ENCODE assay signal across 1 cellular context in the genomic region with DNA sequence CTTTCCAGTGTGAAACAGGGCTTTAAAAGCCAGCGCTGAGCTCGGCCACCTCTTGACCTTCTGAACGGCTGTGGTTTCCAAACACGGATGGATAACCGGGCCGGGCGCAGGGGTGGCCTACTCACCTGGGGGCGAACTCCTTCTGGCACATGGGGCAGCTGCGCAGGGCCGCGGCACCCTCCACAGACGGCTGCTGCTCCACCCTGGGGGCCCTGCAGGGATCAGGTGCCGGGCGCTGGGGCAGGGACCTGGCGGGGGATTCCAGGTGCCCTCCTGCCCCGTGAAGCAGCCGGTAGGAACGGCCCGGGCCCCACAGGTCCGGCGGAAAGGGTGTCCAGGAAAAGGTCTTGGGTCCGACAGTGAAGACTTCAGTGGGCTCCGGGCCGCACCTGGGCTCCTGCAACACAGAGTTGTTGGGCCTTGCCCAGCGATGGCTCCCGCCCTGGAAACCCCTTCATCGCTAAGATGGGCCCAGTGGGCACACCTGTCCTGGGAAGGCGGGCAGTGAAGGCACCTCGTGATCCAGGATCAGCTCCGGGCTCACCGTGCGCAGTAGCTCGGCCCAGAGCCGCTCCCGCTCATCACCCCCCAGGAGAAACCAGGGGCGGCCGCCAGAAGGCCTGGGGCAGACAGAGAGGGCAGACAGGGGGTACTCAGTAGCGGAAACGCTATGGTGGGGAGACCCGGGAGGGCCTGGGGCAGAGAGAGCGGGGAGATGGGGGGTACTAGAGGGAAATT.
TF ChIP-seq lines count a peak whose summit lies in the region.

No MANE protein-coding gene starts in this region.

TF ChIP-seq in endothelial cell of umbilical vein, 7 proteins besides CTCF, POLR2A, EP300 and RAD21 (continued from another document):
- TF ChIP-seq MYC (IDR thresholded peaks at IDR 0.05; ENCODE audit: low read depth, low read length) (no peak), EZH2 (IDR thresholded peaks at IDR 0.05; ENCODE audit: borderline replicate concordance, low read depth, low read length, severe bottlenecking) (no peak), POLR2AphosphoS5 (IDR thresholded peaks at IDR 0.05; ENCODE audit: insufficient read depth, low read depth, low read length) (no peak), FOS (IDR thresholded peaks at IDR 0.05; ENCODE audit: borderline replicate concordance, insufficient read depth, low read length) (no peak), MAX (IDR thresholded peaks at IDR 0.05; ENCODE audit: insufficient read depth, insufficient read length) (no peak)
TF ChIP-seq in endothelial cell of umbilical vein: peak in this region for 0.
